ENCODE assay signal across 20 cellular contexts in the genomic region with DNA sequence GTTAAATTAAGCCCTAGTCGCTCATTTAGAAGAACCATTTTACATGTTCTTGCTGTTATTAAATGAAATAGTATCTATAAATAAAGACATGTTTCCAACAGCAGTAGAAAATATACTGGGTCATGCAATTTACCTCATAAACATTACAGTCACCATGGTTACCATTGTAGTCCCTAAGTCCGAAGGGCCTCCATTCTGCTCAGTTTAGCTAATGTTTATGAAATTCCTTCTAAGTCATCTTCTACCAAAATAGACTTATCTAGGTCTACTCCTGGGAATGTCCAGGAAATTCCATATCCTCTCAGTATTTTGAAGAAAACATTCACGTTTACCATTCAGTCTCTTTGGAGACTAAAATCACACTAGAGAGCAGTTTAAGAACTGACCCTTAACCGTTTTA.
DNase-seq lines count a peak whose midpoint lies in the region; ATAC-seq, FAIRE-seq and TF ChIP-seq lines count a peak whose summit lies in the region.
"Had no signal": no experiment of that assay in that cellular context is flagged by ENCODE, and none has a peak within 500 bp of the region (broad histone marks: within the 10 kb centered on the region; RNA-seq: fewer than 3 reads in every experiment).

No MANE protein-coding gene starts in this region.

- TF ChIP-seq CTCF in K562 (IDR thresholded peaks at IDR 0.05 in 2 of 3, conservative IDR thresholded peaks at IDR 0.05 in 1 of 3; ENCODE audit: insufficient read depth in 2 of 3, low read depth in 1 of 3, low read length in 3 of 3) (no peak), breast epithelium (IDR thresholded peaks at IDR 0.05) (no peak), smooth muscle cell (IDR thresholded peaks at IDR 0.05; ENCODE audit: borderline replicate concordance, insufficient read depth, poor library complexity, severe bottlenecking) (no peak)

- H3K9ac ChIP-seq in K562 (ENCODE audit: insufficient read depth in 1 of 2, low read depth in 2 of 2, low read length in 2 of 2) (no peak overlapping the region), smooth muscle cell (ENCODE audit: low read depth) (no peak overlapping the region)
- H3K9ac ChIP-seq: BLaER1 treated with 17β-estradiol and CSF1 and Interleukin-3, amounts not matched to agents 10 nM and 100 nM had no signal

- FAIRE-seq in K562 (lab: Jason Lieb, UNC): no peak
- FAIRE-seq: G401.6, GM12892, HepG2, HTR-8/SVneo had no signal

- H3K27me3 ChIP-seq in K562 (ENCODE audit: control insufficient read depth in 2 of 2, insufficient read depth in 2 of 2, low read length in 2 of 2) (no peaks in the 10 kb centered on the region), breast epithelium (peaks cover 0 to 5% of the 10 kb centered on the region in 2 donors), smooth muscle cell (ENCODE audit: low read depth) (no peaks in the 10 kb centered on the region)

- no peaks in the 10 kb centered on the region for H3F3A ChIP-seq in smooth muscle cell (ENCODE audit: low read depth)

- H3K9me1 ChIP-seq in K562 (ENCODE audit: control insufficient read depth, insufficient read depth, low read length): no peaks in the 10 kb centered on the region

- H3K27ac ChIP-seq in K562 (ENCODE audit: extremely low read depth, low read depth, low read length) (no peak overlapping the region), breast epithelium (no peak overlapping the region), smooth muscle cell (ENCODE audit: low read depth) (no peak overlapping the region)
- H3K27ac ChIP-seq: BLaER1 treated with 17β-estradiol and CSF1 and Interleukin-3, amounts not matched to agents 10 nM and 100 nM had no signal

- H3K4me1 ChIP-seq in K562 (replicated peaks in 1 of 2; ENCODE audit: control insufficient read depth in 2 of 2, insufficient read depth in 2 of 2, low read length in 2 of 2) (no peaks in the 10 kb centered on the region), breast epithelium (no peaks in the 10 kb centered on the region), smooth muscle cell (ENCODE audit: low read depth) (no peaks in the 10 kb centered on the region)
- H3K4me1 ChIP-seq: BLaER1 treated with 17β-estradiol and CSF1 and Interleukin-3, amounts not matched to agents 10 nM and 100 nM had no signal

- TF ChIP-seq POLR2A in K562 (conservative IDR thresholded peaks at IDR 0.05) (no peak), breast epithelium (IDR thresholded peaks at IDR 0.05) (no peak)

- TF ChIP-seq RAD21 in K562 (CRISPR knock-in tag; conservative IDR thresholded peaks at IDR 0.05 in 1 of 2, IDR thresholded peaks at IDR 0.05 in 1 of 2): no peak

- DNase-seq in K562 (ENCODE audit: extremely low read depth in 1 of 4, low spot score in 3 of 4) (no peak), dermis blood vessel endothelial cell (peak; percentile 62), left kidney (ENCODE audit: low read depth, low spot score) (peak; percentile 4), renal cortical epithelial cell (ENCODE audit: low read depth) (peak; percentile 0), breast epithelium (ENCODE audit: low spot score in 2 of 2) (no peak), smooth muscle cell (lab: John Stamatoyannopoulos, UW; ENCODE audit: unreplicated experiment) (no peak)
- DNase-seq: ACHN; Calu3; CD4-positive, CD25-positive, alpha-beta regulatory T cell; DMS 273 treated with DMSO at 0.1 percent for 48 hours; DMS79 treated with DMSO at 0.1 percent for 48 hours; EL; HCEC 1CT; HFFc6 had no signal

- ATAC-seq in K562 (no peak), GM18517 (IDR thresholded peaks at IDR 0.05; ENCODE audit: unreplicated experiment) (no peak)
- ATAC-seq: HepG2 had no signal

- POLR2A ChIA-PET in K562 (lab: Yijun Ruan, JAX): no interaction called here

- WGBS in K562 (ENCODE audit: insufficient coverage, low coverage, missing lambda C conversion rate): 4% methylated on average over 4 of the region's 4 CpGs
- WGBS in smooth muscle cell (ENCODE audit: low lambda C conversion rate): 59% methylated on average over 4 of the region's 4 CpGs

- in situ Hi-C loops in K562 (cut with MboI): no loop called here

- H3K79me2 ChIP-seq in K562 (ENCODE audit: control insufficient read depth, insufficient read depth, low read length) (no peaks in the 10 kb centered on the region), smooth muscle cell (ENCODE audit: low read depth) (no peaks in the 10 kb centered on the region)

- H3K9me3 ChIP-seq in K562 (replicated peaks; ENCODE audit: control insufficient read depth, insufficient read depth, low read depth, low read length): no peaks in the 10 kb centered on the region
- no peaks in the 10 kb centered on the region for H3K9me3 ChIP-seq in breast epithelium
- H3K9me3 ChIP-seq in smooth muscle cell (replicated peaks; ENCODE audit: low read depth): no peaks in the 10 kb centered on the region
- H3K9me3 ChIP-seq: BLaER1 treated with 17β-estradiol and CSF1 and Interleukin-3, amounts not matched to agents 10 nM and 100 nM had no signal

- intact Hi-C loops in K562 (cut with micrococcal nuclease) (no loop called here), breast epithelium (cut with DNase I; ENCODE audit: low total_unique reads) (no loop called here)

- CTCF ChIA-PET in K562 (lab: Yijun Ruan, JAX; ENCODE audit: low intra/inter-chr PET ratio): no interaction called here

- TF ChIP-seq EP300 in K562 (IDR thresholded peaks at IDR 0.05; ENCODE audit: low read length): no peak

- H3K4me2 ChIP-seq in K562 (ENCODE audit: insufficient read depth, low read length): no peak overlapping the region
- no peak overlapping the region for H3K4me2 ChIP-seq in smooth muscle cell
- H3K4me2 ChIP-seq: BLaER1 treated with 17β-estradiol and CSF1 and Interleukin-3, amounts not matched to agents 10 nM and 100 nM had no signal

- H3K36me3 ChIP-seq in K562 (ENCODE audit: control insufficient read depth, insufficient read depth, low read length) (no peaks in the 10 kb centered on the region), breast epithelium (no peaks in the 10 kb centered on the region), smooth muscle cell (ENCODE audit: low read depth) (no peaks in the 10 kb centered on the region)
- H3K36me3 ChIP-seq: BLaER1 treated with 17β-estradiol and CSF1 and Interleukin-3, amounts not matched to agents 10 nM and 100 nM had no signal

- H3K4me3 ChIP-seq in K562: no peak overlapping the region
- no peak overlapping the region for H3K4me3 ChIP-seq in breast epithelium
- no peak overlapping the region for H3K4me3 ChIP-seq in smooth muscle cell
- H3K4me3 ChIP-seq: BLaER1 treated with 17β-estradiol and CSF1 and Interleukin-3, amounts not matched to agents 10 nM and 100 nM had no signal

- BruUV-seq in K562 (replicated peaks; lab: Mats Ljungman, UMichigan): no TSS peak

- H4K20me1 ChIP-seq in K562 (replicated peaks; ENCODE audit: control insufficient read depth, insufficient read depth, low read length): no peaks in the 10 kb centered on the region
- H4K20me1 ChIP-seq in smooth muscle cell (ENCODE audit: low read depth): no peaks in the 10 kb centered on the region
- H4K20me1 ChIP-seq: BLaER1 treated with 17β-estradiol and CSF1 and Interleukin-3, amounts not matched to agents 10 nM and 100 nM had no signal

- H2AFZ ChIP-seq in K562 (ENCODE audit: low read depth, low read length): no peak overlapping the region
- no peak overlapping the region for H2AFZ ChIP-seq in smooth muscle cell (ENCODE audit: low read depth)

TF ChIP-seq in K562, 482 proteins besides CTCF, POLR2A, EP300 and RAD21:
- TF ChIP-seq RFX1 (IDR thresholded peaks at IDR 0.05): peak; percentile 28
- TF ChIP-seq, protein P1, sequence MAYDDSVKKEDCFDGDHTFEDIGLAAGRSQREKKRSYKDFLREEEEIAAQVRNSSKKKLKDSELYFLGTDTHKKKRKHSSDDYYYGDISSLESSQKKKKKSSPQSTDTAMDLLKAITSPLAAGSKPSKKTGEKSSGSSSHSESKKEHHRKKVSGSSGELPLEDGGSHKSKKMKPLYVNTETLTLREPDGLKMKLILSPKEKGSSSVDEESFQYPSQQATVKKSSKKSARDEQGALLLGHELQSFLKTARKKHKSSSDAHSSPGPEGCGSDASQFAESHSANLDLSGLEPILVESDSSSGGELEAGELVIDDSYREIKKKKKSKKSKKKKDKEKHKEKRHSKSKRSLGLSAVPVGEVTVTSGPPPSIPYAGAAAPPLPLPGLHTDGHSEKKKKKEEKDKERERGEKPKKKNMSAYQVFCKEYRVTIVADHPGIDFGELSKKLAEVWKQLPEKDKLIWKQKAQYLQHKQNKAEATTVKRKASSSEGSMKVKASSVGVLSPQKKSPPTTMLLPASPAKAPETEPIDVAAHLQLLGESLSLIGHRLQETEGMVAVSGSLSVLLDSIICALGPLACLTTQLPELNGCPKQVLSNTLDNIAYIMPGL (CRISPR knock-in tag; IDR thresholded peaks at IDR 0.05): no peak

Comparison
In these comparisons a context has a peak if more than half of its experiments do, and no peak if none do; other contexts are left out.
1. DNase-seq: peak in dermis blood vessel endothelial cell (single experiment), left kidney (single experiment) and renal cortical epithelial cell (single experiment); none in K562 (0 of 4), breast epithelium (0 of 2) and smooth muscle cell (single experiment).